1 cellular context compared by ENCODE assay signal in genomic region chr6:33276864-33277662, GRCh38.
TF ChIP-seq lines count a peak whose summit lies in the region.

TSS of gene B3GALT4 (plus strand) at chr6:33277123. CDS start at chr6:33277420, 297 bp downstream.

TF ChIP-seq in HEK293, 187 proteins besides CTCF, POLR2A, EP300 and RAD21 (continued from another document):
- TF ChIP-seq ZNF221 (tag by site-specific recombination; IDR thresholded peaks at IDR 0.05; ENCODE audit: borderline replicate concordance) (peak; percentile 34; the same call in 1 of the 2 replicates), ZNF248 (tag by site-specific recombination; IDR thresholded peaks at IDR 0.05) (no peak), SP3 (tag by site-specific recombination; IDR thresholded peaks at IDR 0.05) (peak; percentile 92), TRIM28 (IDR thresholded peaks at IDR 0.05; ENCODE audit: borderline replicate concordance, low read length) (no peak), ZNF600 (tag by site-specific recombination; IDR thresholded peaks at IDR 0.05) (peak; percentile 65), ZNF670 (tag by site-specific recombination; IDR thresholded peaks at IDR 0.05; ENCODE audit: low read depth) (no peak), ZFP69B (tag by site-specific recombination; IDR thresholded peaks at IDR 0.05) (peak; percentile 58; the same call in 1 of the 2 replicates), IKZF3 (tag by site-specific recombination; IDR thresholded peaks at IDR 0.05) (peak; percentile 85), ZNF792 (tag by site-specific recombination; IDR thresholded peaks at IDR 0.05) (no peak), ZBTB7A (tag by site-specific recombination; IDR thresholded peaks at IDR 0.05; ENCODE audit: low read depth) (no peak), ZNF280D (tag by site-specific recombination; IDR thresholded peaks at IDR 0.05) (no peak), ATF2 (tag by site-specific recombination; IDR thresholded peaks at IDR 0.05; ENCODE audit: low read depth) (no peak), ZSCAN18 (tag by site-specific recombination; IDR thresholded peaks at IDR 0.05) (no peak), GLIS1 (tag by site-specific recombination; IDR thresholded peaks at IDR 0.05) (peak; percentile 89), ZNF549 (tag by site-specific recombination; IDR thresholded peaks at IDR 0.05) (no peak), ZNF664 (tag by site-specific recombination; IDR thresholded peaks at IDR 0.05) (no peak), ZSCAN4 (tag by site-specific recombination; IDR thresholded peaks at IDR 0.05) (no peak), ZNF423 (tag by site-specific recombination; IDR thresholded peaks at IDR 0.05) (no peak), ZNF18 (tag by site-specific recombination; IDR thresholded peaks at IDR 0.05) (0 out of 2 replicates have a peak, but pooled peaks have one; percentile 13), ZNF488 (tag by site-specific recombination; IDR thresholded peaks at IDR 0.05) (no peak), ZNF37A (tag by site-specific recombination; IDR thresholded peaks at IDR 0.05) (no peak), ZBTB10 (tag by site-specific recombination; IDR thresholded peaks at IDR 0.05) (no peak), ZNF658 (tag by site-specific recombination; IDR thresholded peaks at IDR 0.05) (no peak), ZNF16 (tag by site-specific recombination; IDR thresholded peaks at IDR 0.05; ENCODE audit: low read depth) (no peak; the same call in 1 of the 2 replicates), GLI2 (tag by site-specific recombination; IDR thresholded peaks at IDR 0.05; ENCODE audit: borderline replicate concordance, low read depth) (no peak), ZFP3 (tag by site-specific recombination; IDR thresholded peaks at IDR 0.05; ENCODE audit: low read depth) (no peak), ZNF561 (tag by site-specific recombination; IDR thresholded peaks at IDR 0.05; ENCODE audit: borderline replicate concordance) (peak; percentile 91), ZNF2 (tag by site-specific recombination; IDR thresholded peaks at IDR 0.05) (peak; percentile 64; the same call in 1 of the 2 replicates), TCF7L2 (IDR thresholded peaks at IDR 0.05; ENCODE audit: borderline replicate concordance, low read depth, low read length) (no peak), ZNF138 (tag by site-specific recombination; IDR thresholded peaks at IDR 0.05; ENCODE audit: borderline replicate concordance) (0 out of 2 replicates have a peak, but pooled peaks have one; percentile 7), AEBP2 (tag by site-specific recombination; IDR thresholded peaks at IDR 0.05; ENCODE audit: borderline replicate concordance) (no peak), ZBTB8A (tag by site-specific recombination; IDR thresholded peaks at IDR 0.05) (no peak), ZNF24 (tag by site-specific recombination; IDR thresholded peaks at IDR 0.05) (peak; percentile 50; the same call in 1 of the 2 replicates), ZNF223 (tag by site-specific recombination; IDR thresholded peaks at IDR 0.05) (peak; percentile 74), PRDM1 (tag by site-specific recombination; IDR thresholded peaks at IDR 0.05) (no peak), KLF7 (tag by site-specific recombination; IDR thresholded peaks at IDR 0.05; ENCODE audit: borderline replicate concordance) (peak; percentile 77), HOXD13 (CRISPR knock-in tag; IDR thresholded peaks at IDR 0.05; ENCODE audit: borderline replicate concordance) (no peak), SP7 (tag by site-specific recombination; IDR thresholded peaks at IDR 0.05) (peak; percentile 81), HOXC10 (CRISPR knock-in tag; IDR thresholded peaks at IDR 0.05) (no peak), ZNF426 (tag by site-specific recombination; IDR thresholded peaks at IDR 0.05) (no peak), ZNF677 (tag by site-specific recombination; IDR thresholded peaks at IDR 0.05) (no peak), ZNF785 (tag by site-specific recombination; IDR thresholded peaks at IDR 0.05) (no peak), ZBTB48 (tag by site-specific recombination; IDR thresholded peaks at IDR 0.05) (peak; percentile 56)
TF ChIP-seq in HEK293: peak in this region for 70.
